1 cellular context compared by ENCODE assay signal in genomic region chr13:19852766-19853165, GRCh38.
TF ChIP-seq lines count a peak whose summit lies in the region.

No MANE protein-coding gene starts in this region.

TF ChIP-seq in IMR-90, 13 proteins besides CTCF, POLR2A, EP300 and RAD21:
- TF ChIP-seq MAFK (IDR thresholded peaks at IDR 0.05; ENCODE audit: low read depth, low read length) (no peak), MXI1 (IDR thresholded peaks at IDR 0.05; ENCODE audit: borderline replicate concordance, low read depth, low read length) (no peak), BHLHE40 (IDR thresholded peaks at IDR 0.05; ENCODE audit: low read depth, low read length) (no peak), FOS (IDR thresholded peaks at IDR 0.05; ENCODE audit: low read depth, low read length) (no peak), NFE2L2 (IDR thresholded peaks at IDR 0.05; ENCODE audit: low read depth, low read length) (no peak), RCOR1 (IDR thresholded peaks at IDR 0.05; ENCODE audit: insufficient replicate concordance, low read length) (no peak), MAZ (IDR thresholded peaks at IDR 0.05; ENCODE audit: borderline replicate concordance, low read depth, low read length) (no peak), CEBPB (IDR thresholded peaks at IDR 0.05; ENCODE audit: low read depth, low read length) (no peak), CHD1 (IDR thresholded peaks at IDR 0.05; ENCODE audit: low read depth, low read length) (no peak), SMC3 (IDR thresholded peaks at IDR 0.05; ENCODE audit: low read depth, low read length) (no peak), ELK1 (IDR thresholded peaks at IDR 0.05; ENCODE audit: borderline replicate concordance, low read depth, low read length) (no peak), RFX5 (IDR thresholded peaks at IDR 0.05; ENCODE audit: low read depth, low read length) (no peak)
- TF ChIP-seq, protein P1, sequence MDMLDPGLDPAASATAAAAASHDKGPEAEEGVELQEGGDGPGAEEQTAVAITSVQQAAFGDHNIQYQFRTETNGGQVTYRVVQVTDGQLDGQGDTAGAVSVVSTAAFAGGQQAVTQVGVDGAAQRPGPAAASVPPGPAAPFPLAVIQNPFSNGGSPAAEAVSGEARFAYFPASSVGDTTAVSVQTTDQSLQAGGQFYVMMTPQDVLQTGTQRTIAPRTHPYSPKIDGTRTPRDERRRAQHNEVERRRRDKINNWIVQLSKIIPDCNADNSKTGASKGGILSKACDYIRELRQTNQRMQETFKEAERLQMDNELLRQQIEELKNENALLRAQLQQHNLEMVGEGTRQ (IDR thresholded peaks at IDR 0.05; ENCODE audit: low read depth, low read length) = no peak
